Comparison of ENCODE assay signal across 14 cellular contexts in genomic region chr1:213231795-213232231, GRCh38.
A peak's percentile ranks its signal among the peaks of the same experiment; 100 is the strongest.
DNase-seq lines count a peak whose midpoint lies in the region; ATAC-seq and TF ChIP-seq lines count a peak whose summit lies in the region.
"Had no signal": no experiment of that assay in that cellular context is flagged by ENCODE, and none has a peak within 500 bp of the region (broad histone marks: within the 10 kb centered on the region; RNA-seq: fewer than 3 reads in every experiment).

No MANE protein-coding gene starts in this region.

- no peaks in the 10 kb centered on the region for H3K27me3 Mint-ChIP-seq in glutamatergic neuron (ENCODE audit: unreplicated experiment)

- H3K36me3 Mint-ChIP-seq in glutamatergic neuron (ENCODE audit: unreplicated experiment) = no peaks in the 10 kb centered on the region

- TF ChIP-seq POLR2A in upper lobe of left lung (IDR thresholded peaks at IDR 0.05) = no peak

- H3K4me1 ChIP-seq in HEK293 (ENCODE audit: control insufficient read depth, insufficient read depth, low read length) = peaks cover 5% of the 10 kb centered on the region
- H3K4me1 ChIP-seq in upper lobe of left lung = no peaks in the 10 kb centered on the region
- H3K4me1 ChIP-seq: breast epithelium had no signal

- 83 to 89% methylated on average over 4 of the region's 4 CpGs for WGBS in upper lobe of left lung, 2 donors

- no peaks in the 10 kb centered on the region for H3K9me3 ChIP-seq in HEK293 (ENCODE audit: control insufficient read depth, insufficient read depth, low read depth, low read length)
- H3K9me3 ChIP-seq in upper lobe of left lung = no peaks in the 10 kb centered on the region
- H3K9me3 ChIP-seq: breast epithelium had no signal

- peak overlapping the region; percentile 90 for H3K27ac Mint-ChIP-seq in glutamatergic neuron (ENCODE audit: unreplicated experiment)
- H3K27ac Mint-ChIP-seq: activated T-cell treated with anti-CD3 and anti-CD28 coated beads, Interleukin-2, amount 50 U/mL, for 72 hours had no signal

- H3K4me3 ChIP-seq in HEK293 (ENCODE audit: low read depth, low read length) (no peak overlapping the region), upper lobe of left lung (no peak overlapping the region)
- H3K4me3 ChIP-seq: breast epithelium had no signal

- H3K36me3 ChIP-seq in HEK293 (ENCODE audit: control insufficient read depth in 2 of 2, insufficient read depth in 1 of 2, low read length in 2 of 2) (peaks cover 0 to 6% of the 10 kb centered on the region in 2 experiments; a peak in 1 of 3 replicates), upper lobe of left lung (peaks cover 0 to 20% (median 3%) of the 10 kb centered on the region in 4 donors)
- H3K36me3 ChIP-seq: breast epithelium, WERI-Rb-1 had no signal

- no peaks in the 10 kb centered on the region for H3K27me3 ChIP-seq in upper lobe of left lung
- H3K27me3 ChIP-seq: breast epithelium had no signal

- TF ChIP-seq EP300 in upper lobe of left lung (IDR thresholded peaks at IDR 0.05) = no peak

- peaks cover 3% of the 10 kb centered on the region for H3K9me3 Mint-ChIP-seq in glutamatergic neuron (ENCODE audit: unreplicated experiment)
- H3K9me3 Mint-ChIP-seq: activated T-cell treated with anti-CD3 and anti-CD28 coated beads, Interleukin-2, amount 50 U/mL, for 72 hours had no signal

- TF ChIP-seq CTCF in HEK293 (tag by site-specific recombination; IDR thresholded peaks at IDR 0.05) (no peak), glutamatergic neuron (IDR thresholded peaks at IDR 0.05; ENCODE audit: partially characterized antibody, unreplicated experiment) (no peak), upper lobe of left lung (IDR thresholded peaks at IDR 0.05) (no peak)

- CTCF ChIA-PET in HEK293 (lab: Yijun Ruan, JAX) = interaction anchor here (1.1 kb wide), 1 partner anchor 109 kb away, joined by 4 read pairs; no protein-coding TSS in a partner anchor

- peak overlapping the region; percentile 53 for H3K4me3 Mint-ChIP-seq in glutamatergic neuron (ENCODE audit: unreplicated experiment)
- H3K4me3 Mint-ChIP-seq: activated T-cell treated with anti-CD3 and anti-CD28 coated beads, Interleukin-2, amount 50 U/mL, for 72 hours had no signal

- DNase-seq in A172 (ENCODE audit: low spot score) = peak; percentile 6
- peak; percentile 98 for DNase-seq in NCI-H69 (lab: John Stamatoyannopoulos, UW)
- peak; percentile 78 for DNase-seq in glutamatergic neuron
- no peak for DNase-seq in upper lobe of left lung
- no peak for DNase-seq in SHP77 (lab: John Stamatoyannopoulos, UW)
- DNase-seq: activated T-cell treated with anti-CD3 and anti-CD28 coated beads, Interleukin-2, amount 50 U/mL, for 72 hours; RPMI8226; stimulated activated CD4-positive, alpha-beta T cell treated with anti-CD3 and anti-CD28 coated beads, Interleukin-2, amount 100 ng/mL, for 24 hours; stimulated activated naive CD8-positive, alpha-beta T cell treated with anti-CD3 and anti-CD28 coated beads, Interleukin-15, Interleukin-2, amounts not matched to agents 100 U/mL and 50 U/mL, for 24 hours; WERI-Rb-1 had no signal

- no peak overlapping the region for H3K27ac ChIP-seq in HEK293 (ENCODE audit: extremely low read depth, low read depth, low read length)
- no peak overlapping the region for H3K27ac ChIP-seq in upper lobe of left lung
- H3K27ac ChIP-seq: breast epithelium, WERI-Rb-1 had no signal

- no peak for ATAC-seq in upper lobe of left lung (ENCODE audit: low FRiP score in 2 of 2)
- ATAC-seq in GM18858 (IDR thresholded peaks at IDR 0.05; ENCODE audit: unreplicated experiment) = no peak
- no peak for ATAC-seq in GM18498 (IDR thresholded peaks at IDR 0.05; ENCODE audit: unreplicated experiment)
- ATAC-seq: activated T-cell treated with anti-CD3 and anti-CD28 coated beads, Interleukin-2, amount 50 U/mL, for 72 hours; stimulated activated naive CD8-positive, alpha-beta T cell treated with anti-CD3 and anti-CD28 coated beads, Interleukin-15, Interleukin-2, amounts not matched to agents 100 U/mL and 50 U/mL, for 24 hours had no signal

- POLR2A ChIA-PET in HEK293 (lab: Yijun Ruan, JAX) = no interaction called here

- peaks cover 22% of the 10 kb centered on the region for H3K4me1 Mint-ChIP-seq in glutamatergic neuron (ENCODE audit: low read depth, unreplicated experiment)

TF ChIP-seq in HEK293, 187 proteins besides CTCF, POLR2A, EP300 and RAD21:
- TF ChIP-seq SP7 (tag by site-specific recombination; IDR thresholded peaks at IDR 0.05) = no peak
- TF ChIP-seq ZNF121 (tag by site-specific recombination; IDR thresholded peaks at IDR 0.05) = no peak
- TF ChIP-seq ZIC2 (tag by site-specific recombination; IDR thresholded peaks at IDR 0.05) = peak; percentile 49; the same call in 1 of the 2 replicates
- no peak for TF ChIP-seq ZNF747 (tag by site-specific recombination; IDR thresholded peaks at IDR 0.05)
- TF ChIP-seq ZNF416 (tag by site-specific recombination; IDR thresholded peaks at IDR 0.05) = no peak
- TF ChIP-seq ZNF501 (tag by site-specific recombination; IDR thresholded peaks at IDR 0.05) = no peak
- TF ChIP-seq ZNF585B (tag by site-specific recombination; IDR thresholded peaks at IDR 0.05) = no peak
- TF ChIP-seq ZNF792 (tag by site-specific recombination; IDR thresholded peaks at IDR 0.05) = no peak
TF ChIP-seq in HEK293: peak in this region for 1.

Comparison
In these comparisons a context has a peak if more than half of its experiments do, and no peak if none do; other contexts are left out.
1. DNase-seq: peak in A172 (single experiment), NCI-H69 (single experiment) and glutamatergic neuron (single experiment); none in upper lobe of left lung (0 of 2) and SHP77 (0 of 2).